1 cellular context compared by ENCODE assay signal in genomic region chr19:1098177-1099051, GRCh38.
TF ChIP-seq lines count a peak whose summit lies in the region.

No MANE protein-coding gene starts in this region.

TF ChIP-seq in HepG2, 621 proteins besides CTCF, POLR2A, EP300 and RAD21 (continued from another document):
- no peak for TF ChIP-seq KIAA2018 (CRISPR knock-in tag; IDR thresholded peaks at IDR 0.05; ENCODE audit: borderline replicate concordance)
- TF ChIP-seq SMAD1 (CRISPR knock-in tag; IDR thresholded peaks at IDR 0.05; ENCODE audit: borderline replicate concordance, low read depth), result no peak
- TF ChIP-seq ZFP37 (CRISPR knock-in tag; IDR thresholded peaks at IDR 0.05; ENCODE audit: borderline replicate concordance), result no peak; the same call in 1 of the 2 replicates
- no peak for TF ChIP-seq ZNF644 (CRISPR knock-in tag; IDR thresholded peaks at IDR 0.05; ENCODE audit: low read depth)
- TF ChIP-seq GMEB1 (CRISPR knock-in tag; IDR thresholded peaks at IDR 0.05; ENCODE audit: borderline replicate concordance), result no peak; the same call in 1 of the 2 replicates
- no peak for TF ChIP-seq CREB3 (CRISPR knock-in tag; IDR thresholded peaks at IDR 0.05)
- no peak for TF ChIP-seq AKNA (CRISPR knock-in tag; IDR thresholded peaks at IDR 0.05; ENCODE audit: borderline replicate concordance)
- no peak for TF ChIP-seq ZMAT5 (CRISPR knock-in tag; IDR thresholded peaks at IDR 0.05; ENCODE audit: borderline replicate concordance, low read depth)
- no peak for TF ChIP-seq ONECUT2 (CRISPR knock-in tag; IDR thresholded peaks at IDR 0.05)
- 0 out of 2 replicates have a peak, but pooled peaks have one; percentile 1 for TF ChIP-seq MYPOP (CRISPR knock-in tag; IDR thresholded peaks at IDR 0.05)
- TF ChIP-seq MNT (IDR thresholded peaks at IDR 0.05), result peak; percentile 90
- no peak for TF ChIP-seq E2F5 (CRISPR knock-in tag; conservative IDR thresholded peaks at IDR 0.05)
- TF ChIP-seq ZNF431 (CRISPR knock-in tag; IDR thresholded peaks at IDR 0.05; ENCODE audit: borderline replicate concordance, low read depth), result peak; percentile 67; the same call in 1 of the 2 replicates
- peak; percentile 99 for TF ChIP-seq ZNF383 (CRISPR knock-in tag; IDR thresholded peaks at IDR 0.05; ENCODE audit: borderline replicate concordance)
